In the genomic region with DNA sequence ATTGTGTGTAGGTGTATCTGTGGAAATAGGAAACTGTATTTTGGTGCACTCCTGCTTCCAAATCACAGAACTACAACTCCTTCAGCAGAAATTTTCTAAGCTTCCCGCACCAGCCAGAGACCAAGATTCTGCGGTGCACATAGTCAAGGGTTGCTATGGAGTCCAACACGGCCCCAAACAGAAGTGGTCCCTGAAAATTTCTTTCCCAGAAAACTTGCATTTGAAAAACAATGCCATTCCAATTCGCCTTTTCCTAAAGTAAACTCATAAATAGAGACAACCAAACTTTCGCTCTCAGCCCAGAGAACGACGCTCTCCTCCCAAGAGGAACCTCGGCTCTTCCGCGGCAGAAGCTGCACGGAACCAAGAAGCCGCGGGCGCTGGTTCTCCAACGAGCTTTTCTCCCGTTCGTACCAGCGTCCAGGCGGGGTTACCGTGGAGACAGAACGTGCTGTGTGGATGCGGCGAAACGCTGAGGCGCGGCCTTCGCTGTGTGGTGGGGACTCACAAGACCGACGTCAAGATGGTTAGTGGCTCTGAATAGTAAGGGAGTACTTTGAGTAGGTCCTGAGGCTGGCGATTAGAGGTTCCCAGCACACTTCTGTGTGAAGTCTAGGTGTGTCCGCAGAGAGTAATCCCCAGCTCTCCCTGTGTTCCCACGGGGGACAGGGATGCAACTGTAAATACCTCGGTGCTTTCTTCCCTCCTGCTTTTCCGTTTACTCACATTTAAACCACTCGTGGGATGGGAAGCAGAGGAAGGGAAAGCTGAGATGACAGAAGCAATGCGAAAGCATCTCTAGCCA, we compare ENCODE assay signal across 8 cellular contexts. TPM values are rescaled to one million over a fixed set of nuclear protein-coding genes. Genes with fewer than 3 reads are reported as not detected.
A peak's percentile ranks its signal among the peaks of the same experiment; 100 is the strongest.
DNase-seq lines count a peak whose midpoint lies in the region; ATAC-seq and TF ChIP-seq lines count a peak whose summit lies in the region.

No MANE protein-coding gene starts in this region.

- ATAC-seq in HG02763 (IDR thresholded peaks at IDR 0.05; ENCODE audit: unreplicated experiment) (peak; percentile 96), T-cell (replicated peaks in 1 of 4) (peak; percentile 98 to 99 (median 99)), upper lobe of left lung (ENCODE audit: low FRiP score in 2 of 2) (peak; percentile 96 to 99)

- H3K36me3 ChIP-seq in left ventricle myocardium inferior (no peaks in the 10 kb centered on the region), upper lobe of left lung (peaks cover 0 to 6% (median 0%) of the 10 kb centered on the region in 4 donors)

- CTCF ChIA-PET in T-cell (lab: Charles Lee), result interaction anchor here in 1 of 2 donors (0.7 to 1.6 kb wide), 5 partner anchors 10 to 117 kb away, joined by 3 to 14 read pairs (median 4); no protein-coding TSS in a partner anchor

- no peaks in the 10 kb centered on the region for H3K27me3 ChIP-seq in left ventricle myocardium inferior (ENCODE audit: low read depth)
- no peaks in the 10 kb centered on the region for H3K27me3 ChIP-seq in upper lobe of left lung

- DNase-seq in GM13976 (ENCODE audit: low spot score) (peak; percentile 83), NCI-H1417 treated with DMSO at 0.1 percent for 48 hours (lab: John Stamatoyannopoulos, UW) (peak; percentile 73), T-cell (peak; percentile 81 to 91 (median 86)), amniotic epithelial cell (ENCODE audit: low read depth) (peak; percentile 85), left ventricle myocardium inferior (peak; percentile 88), posterior vena cava (ENCODE audit: low spot score) (peak; percentile 97), upper lobe of left lung (peak; percentile 92 to 94)

- in situ Hi-C loops in GM13976 (cut with MboI; ENCODE audit: low sequenced_read_pairs, unreplicated experiment), result no loop called here

- H3K9me3 ChIP-seq in left ventricle myocardium inferior (replicated peaks) (no peaks in the 10 kb centered on the region), upper lobe of left lung (no peaks in the 10 kb centered on the region)

- H3K4me1 Mint-ChIP-seq in T-cell, result peaks cover 15 to 18% (median 18%) of the 10 kb centered on the region in 3 donors

- H3K27ac Mint-ChIP-seq in T-cell, result peak overlapping the region; percentile 83 to 86

- H3K27me3 Mint-ChIP-seq in T-cell, result no peaks in the 10 kb centered on the region

- TF ChIP-seq EP300 in upper lobe of left lung (IDR thresholded peaks at IDR 0.05), result no peak

- WGBS in upper lobe of left lung, 2 donors, result 1 to 3% methylated on average over 34 to 36 of the region's 36 CpGs

- TF ChIP-seq CTCF in GM13976 (IDR thresholded peaks at IDR 0.05; ENCODE audit: borderline replicate concordance, control extremely low read depth, extremely low read depth, insufficient read depth, missing control alignments) (no peak), left ventricle myocardium inferior (IDR thresholded peaks at IDR 0.05; ENCODE audit: borderline replicate concordance) (no peak), upper lobe of left lung (IDR thresholded peaks at IDR 0.05) (no peak)

- TF ChIP-seq POLR2A in upper lobe of left lung (IDR thresholded peaks at IDR 0.05), result peak in 1 of 4 donors; percentile 45

- H3K4me3 Mint-ChIP-seq in T-cell, result peak overlapping the region; percentile 85 to 95 (median 90)

- POLR2A ChIA-PET in T-cell (lab: Charles Lee), result interaction anchor here (0.5 to 2.1 kb wide), 10 partner anchors 23 to 349 kb away, joined by 3 to 9 read pairs (median 3); no protein-coding TSS in a partner anchor

- H3K4me3 ChIP-seq in left ventricle myocardium inferior, result peak overlapping the region; percentile 72
- H3K4me3 ChIP-seq in upper lobe of left lung, result peak overlapping the region; percentile 48 to 64 (median 56)

- peaks cover 19% of the 10 kb centered on the region for H3K4me1 ChIP-seq in left ventricle myocardium inferior
- peaks cover 7 to 14% (median 9%) of the 10 kb centered on the region in 4 donors for H3K4me1 ChIP-seq in upper lobe of left lung

- intact Hi-C loops in left ventricle myocardium inferior (cut with micrococcal nuclease), result no loop called here
- intact Hi-C loops in posterior vena cava (cut with DNase I), result no loop called here

- H3K9me3 Mint-ChIP-seq in T-cell, result no peaks in the 10 kb centered on the region

- H3K36me3 Mint-ChIP-seq in T-cell, result peaks cover 3% of the 10 kb centered on the region

- H3K27ac ChIP-seq in left ventricle myocardium inferior (replicated peaks), result peak overlapping the region; percentile 75
- H3K27ac ChIP-seq in upper lobe of left lung, result peak overlapping the region; percentile 39 to 79 (median 68)

RNA-seq across cellular contexts. Expression of a gene that starts 24.0 kb away (rescaled TPM):
- 100 to 1,000 TPM; 148 to 201 (median 155) TPM for total RNA-seq in T-cell
- 6.8 TPM for total RNA-seq in left ventricle myocardium inferior
- total RNA-seq in posterior vena cava, result 10 to 100 TPM; 26.8 TPM
- 10 to 100 TPM; 30.2 to 47.6 (median 33.5) TPM for total RNA-seq in upper lobe of left lung

Comparison
In these comparisons a context has a peak if more than half of its experiments do, and no peak if none do; other contexts are left out.
1. Peak in every context shown above with its lines: DNase-seq, ATAC-seq, H3K4me3 ChIP-seq and H3K27ac ChIP-seq.